Comparison of ENCODE assay signal across 1 cellular context in the genomic region with DNA sequence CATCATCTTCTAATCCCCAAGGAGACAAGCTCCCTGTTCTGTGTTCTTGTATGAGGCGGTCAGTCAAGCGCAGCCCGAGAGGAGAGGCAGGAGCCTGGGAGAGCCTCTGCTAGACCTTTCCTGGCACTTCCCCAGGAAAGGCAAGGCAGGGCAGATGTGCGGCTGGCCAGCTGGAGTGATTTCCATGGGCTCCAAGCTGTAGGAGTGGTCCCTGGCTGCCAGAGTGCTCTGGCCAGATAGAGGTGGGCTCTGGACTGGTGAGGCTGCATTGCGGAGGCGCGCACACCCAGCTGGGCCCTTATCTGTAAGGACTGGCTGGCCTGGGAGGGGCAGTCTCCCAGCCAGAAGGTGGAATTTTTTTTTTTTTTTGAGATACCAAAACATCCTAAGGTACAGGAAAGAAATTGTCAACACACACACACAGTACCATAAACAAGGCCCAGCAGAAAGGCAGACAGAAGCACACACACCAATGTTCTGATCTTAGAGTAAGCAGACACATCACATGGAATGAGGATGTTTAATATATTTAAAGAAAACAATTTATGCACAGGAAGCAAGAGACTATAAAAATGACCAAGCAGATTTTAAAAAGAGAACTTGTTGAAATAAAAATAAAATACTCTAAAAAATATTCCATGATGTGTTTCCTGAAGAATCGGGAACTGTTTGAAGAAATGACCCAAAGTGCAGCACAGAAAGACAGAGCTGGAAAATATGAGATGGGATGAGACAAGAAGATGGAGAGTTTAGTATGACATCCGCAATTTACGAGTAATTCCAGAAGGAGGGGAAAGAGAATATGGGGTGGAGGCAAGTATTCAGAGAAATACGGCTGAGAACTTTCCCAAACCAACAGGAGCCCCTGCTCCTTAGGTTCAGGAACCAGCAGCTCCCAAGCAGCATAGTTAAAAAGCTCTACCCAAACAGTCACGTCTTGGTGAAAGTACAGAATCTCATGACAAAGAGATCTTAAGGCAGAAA.
A peak's percentile ranks its signal among the peaks of the same experiment; 100 is the strongest.
TF ChIP-seq lines count a peak whose summit lies in the region.

No MANE protein-coding gene starts in this region.

TF ChIP-seq in K562, 482 proteins besides CTCF, POLR2A, EP300 and RAD21 (continued from another document and continues in another):
- TF ChIP-seq, protein P1, sequence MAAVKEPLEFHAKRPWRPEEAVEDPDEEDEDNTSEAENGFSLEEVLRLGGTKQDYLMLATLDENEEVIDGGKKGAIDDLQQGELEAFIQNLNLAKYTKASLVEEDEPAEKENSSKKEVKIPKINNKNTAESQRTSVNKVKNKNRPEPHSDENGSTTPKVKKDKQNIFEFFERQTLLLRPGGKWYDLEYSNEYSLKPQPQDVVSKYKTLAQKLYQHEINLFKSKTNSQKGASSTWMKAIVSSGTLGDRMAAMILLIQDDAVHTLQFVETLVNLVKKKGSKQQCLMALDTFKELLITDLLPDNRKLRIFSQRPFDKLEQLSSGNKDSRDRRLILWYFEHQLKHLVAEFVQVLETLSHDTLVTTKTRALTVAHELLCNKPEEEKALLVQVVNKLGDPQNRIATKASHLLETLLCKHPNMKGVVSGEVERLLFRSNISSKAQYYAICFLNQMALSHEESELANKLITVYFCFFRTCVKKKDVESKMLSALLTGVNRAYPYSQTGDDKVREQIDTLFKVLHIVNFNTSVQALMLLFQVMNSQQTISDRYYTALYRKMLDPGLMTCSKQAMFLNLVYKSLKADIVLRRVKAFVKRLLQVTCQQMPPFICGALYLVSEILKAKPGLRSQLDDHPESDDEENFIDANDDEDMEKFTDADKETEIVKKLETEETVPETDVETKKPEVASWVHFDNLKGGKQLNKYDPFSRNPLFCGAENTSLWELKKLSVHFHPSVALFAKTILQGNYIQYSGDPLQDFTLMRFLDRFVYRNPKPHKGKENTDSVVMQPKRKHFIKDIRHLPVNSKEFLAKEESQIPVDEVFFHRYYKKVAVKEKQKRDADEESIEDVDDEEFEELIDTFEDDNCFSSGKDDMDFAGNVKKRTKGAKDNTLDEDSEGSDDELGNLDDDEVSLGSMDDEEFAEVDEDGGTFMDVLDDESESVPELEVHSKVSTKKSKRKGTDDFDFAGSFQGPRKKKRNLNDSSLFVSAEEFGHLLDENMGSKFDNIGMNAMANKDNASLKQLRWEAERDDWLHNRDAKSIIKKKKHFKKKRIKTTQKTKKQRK (IDR thresholded peaks at IDR 0.05; ENCODE audit: borderline replicate concordance, low read depth, low read length) = no peak
- TF ChIP-seq FOXK2 (conservative IDR thresholded peaks at IDR 0.05 in 1 of 2, IDR thresholded peaks at IDR 0.05 in 1 of 2; ENCODE audit: low read depth in 2 of 2) = peak; percentile 80 to 85
- TF ChIP-seq, protein P2, sequence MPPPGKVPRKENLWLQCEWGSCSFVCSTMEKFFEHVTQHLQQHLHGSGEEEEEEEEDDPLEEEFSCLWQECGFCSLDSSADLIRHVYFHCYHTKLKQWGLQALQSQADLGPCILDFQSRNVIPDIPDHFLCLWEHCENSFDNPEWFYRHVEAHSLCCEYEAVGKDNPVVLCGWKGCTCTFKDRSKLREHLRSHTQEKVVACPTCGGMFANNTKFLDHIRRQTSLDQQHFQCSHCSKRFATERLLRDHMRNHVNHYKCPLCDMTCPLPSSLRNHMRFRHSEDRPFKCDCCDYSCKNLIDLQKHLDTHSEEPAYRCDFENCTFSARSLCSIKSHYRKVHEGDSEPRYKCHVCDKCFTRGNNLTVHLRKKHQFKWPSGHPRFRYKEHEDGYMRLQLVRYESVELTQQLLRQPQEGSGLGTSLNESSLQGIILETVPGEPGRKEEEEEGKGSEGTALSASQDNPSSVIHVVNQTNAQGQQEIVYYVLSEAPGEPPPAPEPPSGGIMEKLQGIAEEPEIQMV (tag; conservative IDR thresholded peaks at IDR 0.05; ENCODE audit: low read depth) = no peak
- TF ChIP-seq, protein P3, sequence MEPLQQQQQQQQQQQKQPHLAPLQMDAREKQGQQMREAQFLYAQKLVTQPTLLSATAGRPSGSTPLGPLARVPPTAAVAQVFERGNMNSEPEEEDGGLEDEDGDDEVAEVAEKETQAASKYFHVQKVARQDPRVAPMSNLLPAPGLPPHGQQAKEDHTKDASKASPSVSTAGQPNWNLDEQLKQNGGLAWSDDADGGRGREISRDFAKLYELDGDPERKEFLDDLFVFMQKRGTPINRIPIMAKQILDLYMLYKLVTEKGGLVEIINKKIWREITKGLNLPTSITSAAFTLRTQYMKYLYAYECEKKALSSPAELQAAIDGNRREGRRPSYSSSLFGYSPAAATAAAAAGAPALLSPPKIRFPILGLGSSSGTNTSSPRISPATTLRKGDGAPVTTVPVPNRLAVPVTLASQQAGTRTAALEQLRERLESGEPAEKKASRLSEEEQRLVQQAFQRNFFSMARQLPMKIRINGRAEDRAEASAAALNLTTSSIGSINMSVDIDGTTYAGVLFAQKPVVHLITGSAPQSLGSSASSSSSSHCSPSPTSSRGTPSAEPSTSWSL (CRISPR knock-in tag; IDR thresholded peaks at IDR 0.05; ENCODE audit: borderline replicate concordance) = no peak
- TF ChIP-seq KDM4B (IDR thresholded peaks at IDR 0.05; ENCODE audit: borderline replicate concordance in 2 of 2, low read depth in 1 of 2) = no peak
- no peak for TF ChIP-seq BACH1 (tag; IDR thresholded peaks at IDR 0.05)
- no peak for TF ChIP-seq ZNF41 (CRISPR knock-in tag; conservative IDR thresholded peaks at IDR 0.05)
- TF ChIP-seq ZBED1 (IDR thresholded peaks at IDR 0.05) = no peak
- no peak for TF ChIP-seq HNRNPLL (IDR thresholded peaks at IDR 0.05; ENCODE audit: low read depth, low read length, poor library complexity, severe bottlenecking)
- TF ChIP-seq, protein P4, sequence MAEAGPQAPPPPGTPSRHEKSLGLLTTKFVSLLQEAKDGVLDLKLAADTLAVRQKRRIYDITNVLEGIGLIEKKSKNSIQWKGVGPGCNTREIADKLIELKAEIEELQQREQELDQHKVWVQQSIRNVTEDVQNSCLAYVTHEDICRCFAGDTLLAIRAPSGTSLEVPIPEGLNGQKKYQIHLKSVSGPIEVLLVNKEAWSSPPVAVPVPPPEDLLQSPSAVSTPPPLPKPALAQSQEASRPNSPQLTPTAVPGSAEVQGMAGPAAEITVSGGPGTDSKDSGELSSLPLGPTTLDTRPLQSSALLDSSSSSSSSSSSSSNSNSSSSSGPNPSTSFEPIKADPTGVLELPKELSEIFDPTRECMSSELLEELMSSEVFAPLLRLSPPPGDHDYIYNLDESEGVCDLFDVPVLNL (CRISPR knock-in tag; IDR thresholded peaks at IDR 0.05; ENCODE audit: low read depth) = no peak
- TF ChIP-seq ZKSCAN1 (IDR thresholded peaks at IDR 0.05; ENCODE audit: low read depth, low read length) = peak; percentile 42; the same call in 1 of the 2 replicates
- TF ChIP-seq KLF16 (IDR thresholded peaks at IDR 0.05) = peak; percentile 91
- TF ChIP-seq, protein P5, sequence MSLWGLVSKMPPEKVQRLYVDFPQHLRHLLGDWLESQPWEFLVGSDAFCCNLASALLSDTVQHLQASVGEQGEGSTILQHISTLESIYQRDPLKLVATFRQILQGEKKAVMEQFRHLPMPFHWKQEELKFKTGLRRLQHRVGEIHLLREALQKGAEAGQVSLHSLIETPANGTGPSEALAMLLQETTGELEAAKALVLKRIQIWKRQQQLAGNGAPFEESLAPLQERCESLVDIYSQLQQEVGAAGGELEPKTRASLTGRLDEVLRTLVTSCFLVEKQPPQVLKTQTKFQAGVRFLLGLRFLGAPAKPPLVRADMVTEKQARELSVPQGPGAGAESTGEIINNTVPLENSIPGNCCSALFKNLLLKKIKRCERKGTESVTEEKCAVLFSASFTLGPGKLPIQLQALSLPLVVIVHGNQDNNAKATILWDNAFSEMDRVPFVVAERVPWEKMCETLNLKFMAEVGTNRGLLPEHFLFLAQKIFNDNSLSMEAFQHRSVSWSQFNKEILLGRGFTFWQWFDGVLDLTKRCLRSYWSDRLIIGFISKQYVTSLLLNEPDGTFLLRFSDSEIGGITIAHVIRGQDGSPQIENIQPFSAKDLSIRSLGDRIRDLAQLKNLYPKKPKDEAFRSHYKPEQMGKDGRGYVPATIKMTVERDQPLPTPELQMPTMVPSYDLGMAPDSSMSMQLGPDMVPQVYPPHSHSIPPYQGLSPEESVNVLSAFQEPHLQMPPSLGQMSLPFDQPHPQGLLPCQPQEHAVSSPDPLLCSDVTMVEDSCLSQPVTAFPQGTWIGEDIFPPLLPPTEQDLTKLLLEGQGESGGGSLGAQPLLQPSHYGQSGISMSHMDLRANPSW (CRISPR knock-in tag; IDR thresholded peaks at IDR 0.05) = peak; percentile 24; the same call in 1 of the 2 replicates
- no peak for TF ChIP-seq HDAC3 (IDR thresholded peaks at IDR 0.05; ENCODE audit: borderline replicate concordance, partially characterized antibody)
- TF ChIP-seq ELF1 (tag; IDR thresholded peaks at IDR 0.05) = no peak
- no peak for TF ChIP-seq ZNF699 (CRISPR knock-in tag; IDR thresholded peaks at IDR 0.05; ENCODE audit: insufficient replicate concordance)
- peak; percentile 69 to 83; a peak in 3 of 4 replicates for TF ChIP-seq MAZ (CRISPR knock-in tag; conservative IDR thresholded peaks at IDR 0.05 in 1 of 2, IDR thresholded peaks at IDR 0.05 in 1 of 2)
- TF ChIP-seq MAFF (IDR thresholded peaks at IDR 0.05; ENCODE audit: low read length) = no peak
- TF ChIP-seq, protein P6, sequence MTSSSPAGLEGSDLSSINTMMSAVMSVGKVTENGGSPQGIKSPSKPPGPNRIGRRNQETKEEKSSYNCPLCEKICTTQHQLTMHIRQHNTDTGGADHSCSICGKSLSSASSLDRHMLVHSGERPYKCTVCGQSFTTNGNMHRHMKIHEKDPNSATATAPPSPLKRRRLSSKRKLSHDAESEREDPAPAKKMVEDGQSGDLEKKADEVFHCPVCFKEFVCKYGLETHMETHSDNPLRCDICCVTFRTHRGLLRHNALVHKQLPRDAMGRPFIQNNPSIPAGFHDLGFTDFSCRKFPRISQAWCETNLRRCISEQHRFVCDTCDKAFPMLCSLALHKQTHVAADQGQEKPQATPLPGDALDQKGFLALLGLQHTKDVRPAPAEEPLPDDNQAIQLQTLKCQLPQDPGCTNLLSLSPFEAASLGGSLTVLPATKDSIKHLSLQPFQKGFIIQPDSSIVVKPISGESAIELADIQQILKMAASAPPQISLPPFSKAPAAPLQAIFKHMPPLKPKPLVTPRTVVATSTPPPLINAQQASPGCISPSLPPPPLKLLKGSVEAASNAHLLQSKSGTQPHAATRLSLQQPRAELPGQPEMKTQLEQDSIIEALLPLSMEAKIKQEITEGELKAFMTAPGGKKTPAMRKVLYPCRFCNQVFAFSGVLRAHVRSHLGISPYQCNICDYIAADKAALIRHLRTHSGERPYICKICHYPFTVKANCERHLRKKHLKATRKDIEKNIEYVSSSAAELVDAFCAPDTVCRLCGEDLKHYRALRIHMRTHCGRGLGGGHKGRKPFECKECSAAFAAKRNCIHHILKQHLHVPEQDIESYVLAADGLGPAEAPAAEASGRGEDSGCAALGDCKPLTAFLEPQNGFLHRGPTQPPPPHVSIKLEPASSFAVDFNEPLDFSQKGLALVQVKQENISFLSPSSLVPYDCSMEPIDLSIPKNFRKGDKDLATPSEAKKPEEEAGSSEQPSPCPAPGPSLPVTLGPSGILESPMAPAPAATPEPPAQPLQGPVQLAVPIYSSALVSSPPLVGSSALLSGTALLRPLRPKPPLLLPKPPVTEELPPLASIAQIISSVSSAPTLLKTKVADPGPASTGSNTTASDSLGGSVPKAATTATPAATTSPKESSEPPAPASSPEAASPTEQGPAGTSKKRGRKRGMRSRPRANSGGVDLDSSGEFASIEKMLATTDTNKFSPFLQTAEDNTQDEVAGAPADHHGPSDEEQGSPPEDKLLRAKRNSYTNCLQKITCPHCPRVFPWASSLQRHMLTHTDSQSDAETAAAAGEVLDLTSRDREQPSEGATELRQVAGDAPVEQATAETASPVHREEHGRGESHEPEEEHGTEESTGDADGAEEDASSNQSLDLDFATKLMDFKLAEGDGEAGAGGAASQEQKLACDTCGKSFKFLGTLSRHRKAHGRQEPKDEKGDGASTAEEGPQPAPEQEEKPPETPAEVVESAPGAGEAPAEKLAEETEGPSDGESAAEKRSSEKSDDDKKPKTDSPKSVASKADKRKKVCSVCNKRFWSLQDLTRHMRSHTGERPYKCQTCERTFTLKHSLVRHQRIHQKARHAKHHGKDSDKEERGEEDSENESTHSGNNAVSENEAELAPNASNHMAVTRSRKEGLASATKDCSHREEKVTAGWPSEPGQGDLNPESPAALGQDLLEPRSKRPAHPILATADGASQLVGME (CRISPR knock-in tag; IDR thresholded peaks at IDR 0.05) = no peak
- peak; percentile 86 for TF ChIP-seq ZNF589 (CRISPR knock-in tag; IDR thresholded peaks at IDR 0.05; ENCODE audit: low read depth)
- TF ChIP-seq, protein P7, sequence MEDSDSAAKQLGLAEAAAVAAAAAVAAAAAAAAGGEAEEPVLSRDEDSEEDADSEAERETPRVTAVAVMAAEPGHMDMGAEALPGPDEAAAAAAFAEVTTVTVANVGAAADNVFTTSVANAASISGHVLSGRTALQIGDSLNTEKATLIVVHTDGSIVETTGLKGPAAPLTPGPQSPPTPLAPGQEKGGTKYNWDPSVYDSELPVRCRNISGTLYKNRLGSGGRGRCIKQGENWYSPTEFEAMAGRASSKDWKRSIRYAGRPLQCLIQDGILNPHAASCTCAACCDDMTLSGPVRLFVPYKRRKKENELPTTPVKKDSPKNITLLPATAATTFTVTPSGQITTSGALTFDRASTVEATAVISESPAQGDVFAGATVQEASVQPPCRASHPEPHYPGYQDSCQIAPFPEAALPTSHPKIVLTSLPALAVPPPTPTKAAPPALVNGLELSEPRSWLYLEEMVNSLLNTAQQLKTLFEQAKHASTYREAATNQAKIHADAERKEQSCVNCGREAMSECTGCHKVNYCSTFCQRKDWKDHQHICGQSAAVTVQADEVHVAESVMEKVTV (CRISPR knock-in tag; IDR thresholded peaks at IDR 0.05) = no peak
- peak; percentile 83 for TF ChIP-seq PHB2 (IDR thresholded peaks at IDR 0.05; ENCODE audit: low read depth)
- TF ChIP-seq CAMTA2 (CRISPR knock-in tag; conservative IDR thresholded peaks at IDR 0.05) = no peak
- TF ChIP-seq, protein P8, sequence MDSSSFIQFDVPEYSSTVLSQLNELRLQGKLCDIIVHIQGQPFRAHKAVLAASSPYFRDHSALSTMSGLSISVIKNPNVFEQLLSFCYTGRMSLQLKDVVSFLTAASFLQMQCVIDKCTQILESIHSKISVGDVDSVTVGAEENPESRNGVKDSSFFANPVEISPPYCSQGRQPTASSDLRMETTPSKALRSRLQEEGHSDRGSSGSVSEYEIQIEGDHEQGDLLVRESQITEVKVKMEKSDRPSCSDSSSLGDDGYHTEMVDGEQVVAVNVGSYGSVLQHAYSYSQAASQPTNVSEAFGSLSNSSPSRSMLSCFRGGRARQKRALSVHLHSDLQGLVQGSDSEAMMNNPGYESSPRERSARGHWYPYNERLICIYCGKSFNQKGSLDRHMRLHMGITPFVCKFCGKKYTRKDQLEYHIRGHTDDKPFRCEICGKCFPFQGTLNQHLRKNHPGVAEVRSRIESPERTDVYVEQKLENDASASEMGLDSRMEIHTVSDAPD (CRISPR knock-in tag; IDR thresholded peaks at IDR 0.05) = no peak
- TF ChIP-seq CBFA2T3 (IDR thresholded peaks at IDR 0.05) = peak; percentile 99
- no peak for TF ChIP-seq NR2F6 (CRISPR knock-in tag; IDR thresholded peaks at IDR 0.05)
- TF ChIP-seq, protein P9, sequence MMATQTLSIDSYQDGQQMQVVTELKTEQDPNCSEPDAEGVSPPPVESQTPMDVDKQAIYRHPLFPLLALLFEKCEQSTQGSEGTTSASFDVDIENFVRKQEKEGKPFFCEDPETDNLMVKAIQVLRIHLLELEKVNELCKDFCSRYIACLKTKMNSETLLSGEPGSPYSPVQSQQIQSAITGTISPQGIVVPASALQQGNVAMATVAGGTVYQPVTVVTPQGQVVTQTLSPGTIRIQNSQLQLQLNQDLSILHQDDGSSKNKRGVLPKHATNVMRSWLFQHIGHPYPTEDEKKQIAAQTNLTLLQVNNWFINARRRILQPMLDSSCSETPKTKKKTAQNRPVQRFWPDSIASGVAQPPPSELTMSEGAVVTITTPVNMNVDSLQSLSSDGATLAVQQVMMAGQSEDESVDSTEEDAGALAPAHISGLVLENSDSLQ (IDR thresholded peaks at IDR 0.05) = peak; percentile 25; the same call in 1 of the 2 replicates
- TF ChIP-seq MXI1 (IDR thresholded peaks at IDR 0.05; ENCODE audit: low read depth, low read length) = no peak
- TF ChIP-seq MTA1 (IDR thresholded peaks at IDR 0.05; ENCODE audit: borderline replicate concordance) = no peak; the same call in 1 of the 2 replicates
- peak; percentile 71 for TF ChIP-seq BHLHE40 (IDR thresholded peaks at IDR 0.05; ENCODE audit: low read length)
- TF ChIP-seq TAL1 (IDR thresholded peaks at IDR 0.05) = peak; percentile 92
